18 cellular contexts compared by ENCODE assay signal in the genomic region with DNA sequence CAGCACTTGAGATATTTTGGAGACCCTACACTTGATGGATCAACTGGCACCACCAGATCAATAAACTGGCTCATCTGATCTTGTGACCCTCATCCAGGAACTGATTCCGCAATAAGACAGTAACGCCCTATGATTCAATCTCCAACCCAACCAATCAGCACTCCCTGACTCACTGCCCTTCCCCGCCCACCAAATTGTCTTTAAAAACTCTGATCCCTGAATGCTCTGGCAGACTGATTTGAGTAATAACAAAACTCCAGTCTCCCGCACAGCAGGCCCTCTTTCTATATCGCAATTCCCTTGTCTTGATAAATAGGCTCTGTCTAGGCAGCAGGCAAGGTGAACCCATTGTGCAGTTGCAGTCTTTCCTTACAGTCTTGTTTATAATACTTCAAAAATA.
DNase-seq lines count a peak whose midpoint lies in the region; ATAC-seq, FAIRE-seq and TF ChIP-seq lines count a peak whose summit lies in the region.
"Had no signal": no experiment of that assay in that cellular context is flagged by ENCODE, and none has a peak within 500 bp of the region (broad histone marks: within the 10 kb centered on the region; RNA-seq: fewer than 3 reads in every experiment).

No MANE protein-coding gene starts in this region.

- no peak for FAIRE-seq in GM12892 (lab: Jason Lieb, UNC)

- peaks cover 11% of the 10 kb centered on the region for H3K4me1 ChIP-seq in HUES6 (ENCODE audit: control insufficient read depth, insufficient read depth, low read length)
- H3K4me1 ChIP-seq: SJCRH30 had no signal

- H3K36me3 ChIP-seq in HUES6 (ENCODE audit: control insufficient read depth, insufficient read depth, low read length), result no peaks in the 10 kb centered on the region
- H3K36me3 ChIP-seq: SJCRH30 had no signal

- no peak for TF ChIP-seq CTCF in epithelial cell of esophagus (IDR thresholded peaks at IDR 0.05; ENCODE audit: insufficient read depth, low read depth, low read length, missing control alignments)

- ATAC-seq in GM21528 (IDR thresholded peaks at IDR 0.05; ENCODE audit: low FRiP score, unreplicated experiment) (no peak), GM18505 (IDR thresholded peaks at IDR 0.05; ENCODE audit: unreplicated experiment) (no peak)

- no peaks in the 10 kb centered on the region for H3K9me3 ChIP-seq in HUES6 (ENCODE audit: control insufficient read depth, insufficient read depth, low read depth, low read length)
- H3K9me3 ChIP-seq: SJCRH30 had no signal

- no peaks in the 10 kb centered on the region for H3K27me3 ChIP-seq in HUES6 (ENCODE audit: control insufficient read depth, insufficient read depth, low read length)
- H3K27me3 ChIP-seq: SJCRH30 had no signal

- peak overlapping the region; percentile 53; the same call in 1 of the 2 replicates for H3K27ac ChIP-seq in HUES6 (ENCODE audit: low read depth, low read length)
- H3K27ac ChIP-seq: C4-2B, SJCRH30 had no signal

- H3K4me3 ChIP-seq in HUES6 (ENCODE audit: low read depth, low read length), result no peak overlapping the region
- no peak overlapping the region for H3K4me3 ChIP-seq in epithelial cell of esophagus (ENCODE audit: low read length)
- H3K4me3 ChIP-seq: SJCRH30 had no signal

- H3K9ac ChIP-seq in HUES6 (ENCODE audit: low read length), result no peak overlapping the region

- TF ChIP-seq POLR2A in GM18505 (IDR thresholded peaks at IDR 0.05; ENCODE audit: borderline replicate concordance, extremely low read depth, insufficient read depth, insufficient read length) (no peak), GM12892 (IDR thresholded peaks at IDR 0.05; ENCODE audit: low read depth, low read length) (no peak)

- DNase-seq in ELF-1 (ENCODE audit: low read depth, low spot score) (peak; percentile 42), epithelial cell of esophagus (ENCODE audit: low read depth) (peak; percentile 8), iPS-NIHi11 (ENCODE audit: low spot score) (peak; percentile 16), NCI-H2107 (lab: John Stamatoyannopoulos, UW) (no peak), GM12892 (ENCODE audit: insufficient read length) (no peak)
- DNase-seq: Kasumi-1, NCI-H1417, NCI-H187 treated with DMSO at 0.1 percent for 48 hours, NCI-H2171, NCI-H446, NCI-H69, OCI-M1, RPMI8226, SJCRH30 had no signal

Comparison
In these comparisons a context has a peak if more than half of its experiments do, and no peak if none do; other contexts are left out.
1. DNase-seq: peak in ELF-1 (single experiment), epithelial cell of esophagus (single experiment) and iPS-NIHi11 (single experiment); none in NCI-H2107 (single experiment) and GM12892 (single experiment).